Comparison of ENCODE assay signal across 11 cellular contexts in genomic region chr17:40301315-40301714, GRCh38. TPM values are rescaled to one million over a fixed set of nuclear protein-coding genes. Genes with fewer than 3 reads are reported as not detected.
DNase-seq lines count a peak whose midpoint lies in the region; ATAC-seq and TF ChIP-seq lines count a peak whose summit lies in the region.
"Had no signal": no experiment of that assay in that cellular context is flagged by ENCODE, and none has a peak within 500 bp of the region (broad histone marks: within the 10 kb centered on the region; RNA-seq: fewer than 3 reads in every experiment).

No MANE protein-coding gene starts in this region.

- in situ Hi-C loops in transverse colon (cut with MboI; ENCODE audit: low pct_ligation_motif_present in 1 of 4, low pct_unique_long_range_greater_than_20kb in 1 of 4, low sequenced_read_pairs in 3 of 4) = loop anchor here (5.0 kb wide), 2 partner anchors 51 to 56 kb away; no protein-coding TSS in a partner anchor

- H3K9me3 ChIP-seq in left ventricle myocardium inferior (replicated peaks) (no peaks in the 10 kb centered on the region), transverse colon (no peaks in the 10 kb centered on the region), Caco-2 (no peaks in the 10 kb centered on the region)
- H3K9me3 ChIP-seq: BLaER1 had no signal

- TF ChIP-seq CTCF in left ventricle myocardium inferior (IDR thresholded peaks at IDR 0.05; ENCODE audit: borderline replicate concordance) (peak; percentile 51), transverse colon (IDR thresholded peaks at IDR 0.05) (peak in 4 of 5 experiments; percentile 31 to 51 (median 36)), Caco-2 (IDR thresholded peaks at IDR 0.05; ENCODE audit: insufficient read depth in 1 of 2, low read depth in 1 of 2, low read length in 1 of 2, severe bottlenecking in 1 of 2, unreplicated experiment in 1 of 2) (peak in 1 of 2 experiments; percentile 39)

- DNase-seq in activated naive CD4-positive, alpha-beta T cell treated with anti-CD3 and anti-CD28 coated beads, Interleukin-2, amount 10 ng/mL, durations not matched to agents 7 days and 5 days = peak; percentile 53
- DNase-seq in activated naive CD4-positive, alpha-beta T cell treated with Interleukin-2 at 50 U/mL for 16 hours = no peak
- DNase-seq in RPMI7951 (ENCODE audit: low read depth) = peak; percentile 22
- DNase-seq in left ventricle myocardium inferior = no peak
- peak; percentile 43 for DNase-seq in transverse colon
- DNase-seq in stimulated activated CD4-positive, alpha-beta T cell treated with anti-CD3 and anti-CD28 coated beads, Interleukin-15, amount 100 ng/mL, for 24 hours = no peak
- no peak for DNase-seq in Caco-2
- DNase-seq: activated CD4-positive, alpha-beta T cell treated with anti-CD3 and anti-CD28 coated beads for 36 hours had no signal

- no peak overlapping the region for H3K27ac Mint-ChIP-seq in activated naive CD4-positive, alpha-beta T cell treated with anti-CD3 and anti-CD28 coated beads, Interleukin-2, amount 10 ng/mL, durations not matched to agents 7 days and 5 days
- H3K27ac Mint-ChIP-seq in Caco-2 (ENCODE audit: unreplicated experiment) = no peak overlapping the region
- H3K27ac Mint-ChIP-seq: activated CD4-positive, alpha-beta T cell treated with anti-CD3 and anti-CD28 coated beads for 36 hours; activated naive CD4-positive, alpha-beta T cell treated with anti-CD3 and anti-CD28 coated beads, Interleukin-2, amount 50 U/mL, for 24 hours had no signal

- H3K4me1 ChIP-seq in left ventricle myocardium inferior (peaks cover 56% of the 10 kb centered on the region), transverse colon (peaks cover 7 to 26% (median 16%) of the 10 kb centered on the region in 4 donors), Caco-2 (peaks cover 5% of the 10 kb centered on the region)

- H3K4me3 ChIP-seq in left ventricle myocardium inferior (no peak overlapping the region), transverse colon (no peak overlapping the region), Caco-2 (ENCODE audit: low read depth, low read length) (no peak overlapping the region)
- H3K4me3 ChIP-seq: BLaER1 had no signal

- H3K4me1 Mint-ChIP-seq in activated naive CD4-positive, alpha-beta T cell treated with anti-CD3 and anti-CD28 coated beads, Interleukin-2, amount 10 ng/mL, durations not matched to agents 7 days and 5 days = peaks cover 21% of the 10 kb centered on the region
- H3K4me1 Mint-ChIP-seq in Caco-2 (ENCODE audit: low read depth, unreplicated experiment) = peaks cover 16% of the 10 kb centered on the region

- H3K9me3 Mint-ChIP-seq in activated naive CD4-positive, alpha-beta T cell treated with anti-CD3 and anti-CD28 coated beads, Interleukin-2, amount 10 ng/mL, durations not matched to agents 7 days and 5 days = no peaks in the 10 kb centered on the region
- no peaks in the 10 kb centered on the region for H3K9me3 Mint-ChIP-seq in Caco-2 (ENCODE audit: unreplicated experiment)
- H3K9me3 Mint-ChIP-seq: activated naive CD4-positive, alpha-beta T cell treated with anti-CD3 and anti-CD28 coated beads, Interleukin-2, amount 50 U/mL, for 24 hours had no signal

- H3K27me3 Mint-ChIP-seq in activated naive CD4-positive, alpha-beta T cell treated with anti-CD3 and anti-CD28 coated beads, Interleukin-2, amount 10 ng/mL, durations not matched to agents 7 days and 5 days = no peaks in the 10 kb centered on the region
- H3K27me3 Mint-ChIP-seq in Caco-2 (ENCODE audit: insufficient read depth, unreplicated experiment) = no peaks in the 10 kb centered on the region
- H3K27me3 Mint-ChIP-seq: activated CD4-positive, alpha-beta T cell treated with anti-CD3 and anti-CD28 coated beads for 36 hours; activated naive CD4-positive, alpha-beta T cell treated with anti-CD3 and anti-CD28 coated beads, Interleukin-2, amount 50 U/mL, for 24 hours had no signal

- ATAC-seq in HG03196 (IDR thresholded peaks at IDR 0.05; ENCODE audit: unreplicated experiment) = no peak
- ATAC-seq: activated CD4-positive, alpha-beta T cell treated with anti-CD3 and anti-CD28 coated beads for 36 hours had no signal

- H3K27ac ChIP-seq in left ventricle myocardium inferior (replicated peaks) (no peak overlapping the region), transverse colon (no peak overlapping the region)
- H3K27ac ChIP-seq: BLaER1 had no signal

- H3K36me3 Mint-ChIP-seq in activated naive CD4-positive, alpha-beta T cell treated with anti-CD3 and anti-CD28 coated beads, Interleukin-2, amount 10 ng/mL, durations not matched to agents 7 days and 5 days = peaks cover 51% of the 10 kb centered on the region
- peaks cover 86% of the 10 kb centered on the region for H3K36me3 Mint-ChIP-seq in Caco-2 (ENCODE audit: insufficient read depth, unreplicated experiment)

- POLR2A ChIA-PET in Caco-2 (lab: Charles Lee) = interaction anchor here (0.7 kb wide), 1 partner anchor 81 kb away, joined by 8 read pairs; no protein-coding TSS in a partner anchor

- no peak for TF ChIP-seq POLR2A in transverse colon (IDR thresholded peaks at IDR 0.05)

- CTCF ChIA-PET in activated naive CD4-positive, alpha-beta T cell treated with anti-CD3 and anti-CD28 coated beads, Interleukin-2, amount 10 ng/mL, durations not matched to agents 7 days and 5 days (lab: Charles Lee) = interaction anchor here (2.5 to 17.3 kb wide), 4 partner anchors 8 to 56 kb away, joined by 12 to 370 read pairs (median 28); partner anchors contain the start of gene GJD3
- CTCF ChIA-PET in Caco-2 (lab: Charles Lee) = interaction anchor here (2.3 kb wide), 1 partner anchor 54 kb away, joined by 21 read pairs; no protein-coding TSS in a partner anchor

- intact Hi-C loops in left ventricle myocardium inferior (cut with micrococcal nuclease) = loop anchor here (5.0 kb wide), 1 partner anchor 51 kb away; no protein-coding TSS in a partner anchor
- intact Hi-C loops in transverse colon (cut with DNase I; ENCODE audit: low total_unique reads) = no loop called here
- intact Hi-C loops in Caco-2 (cut with micrococcal nuclease; ENCODE audit: unreplicated experiment) = no loop called here

- H3K27me3 ChIP-seq in left ventricle myocardium inferior (ENCODE audit: low read depth) (no peaks in the 10 kb centered on the region), transverse colon (no peaks in the 10 kb centered on the region), Caco-2 (replicated peaks; ENCODE audit: control insufficient read depth, insufficient read depth, low read length) (no peaks in the 10 kb centered on the region)
- H3K27me3 ChIP-seq: BLaER1 had no signal

- H3K4me3 Mint-ChIP-seq in activated naive CD4-positive, alpha-beta T cell treated with anti-CD3 and anti-CD28 coated beads, Interleukin-2, amount 10 ng/mL, durations not matched to agents 7 days and 5 days = no peak overlapping the region
- H3K4me3 Mint-ChIP-seq in Caco-2 (ENCODE audit: unreplicated experiment) = no peak overlapping the region
- H3K4me3 Mint-ChIP-seq: activated CD4-positive, alpha-beta T cell treated with anti-CD3 and anti-CD28 coated beads for 36 hours; activated naive CD4-positive, alpha-beta T cell treated with anti-CD3 and anti-CD28 coated beads, Interleukin-2, amount 50 U/mL, for 24 hours had no signal

- WGBS in transverse colon (ENCODE audit: low coverage in 1 of 2), 2 donors = 49 to 50% methylated on average over 4 of the region's 4 CpGs

- no TSS peak for BruUV-seq in Caco-2 (replicated peaks; lab: Mats Ljungman, UMichigan)

- H3K36me3 ChIP-seq in left ventricle myocardium inferior (no peaks in the 10 kb centered on the region), transverse colon (no peaks in the 10 kb centered on the region), Caco-2 (ENCODE audit: control insufficient read depth, insufficient read depth, low read length) (peaks cover 5% of the 10 kb centered on the region)

- TF ChIP-seq EP300 in transverse colon (IDR thresholded peaks at IDR 0.05; ENCODE audit: low read depth) = no peak

RNA-seq across cellular contexts. Expression of gene RARA, which starts 7.7 kb away (rescaled TPM):
- total RNA-seq in RPMI7951 (2014; rRNA removed; shearing (Covaris generic)) = 10.2 and 13.3 TPM in 2 replicates
- total RNA-seq in left ventricle myocardium inferior = 17.1 TPM
- total RNA-seq in transverse colon = 100 to 1,000 TPM in 1 of 4 donors, 10 to 100 TPM in 3; 23.5 to 110 (median 49.1) TPM
- total RNA-seq in Caco-2 (2022) = 26.6 and 27.6 TPM in 2 replicates

RNA-seq across cellular contexts. Expression of gene CDC6, which starts 13.6 kb away (rescaled TPM):
- total RNA-seq in RPMI7951 (2014; rRNA removed; shearing (Covaris generic)) = 38.9 and 41.2 TPM in 2 replicates
- total RNA-seq in left ventricle myocardium inferior = 0.55 TPM
- total RNA-seq in transverse colon = 1 to 10 TPM in 3 of 4 donors, not detected in 1; 1.6 to 3.2 (median 2.4) TPM
- 86.1 and 96.4 TPM in 2 replicates for total RNA-seq in Caco-2 (2022)

Comparison
In these comparisons a context has a peak if more than half of its experiments do, and no peak if none do; other contexts are left out.
1. DNase-seq: peak in activated naive CD4-positive, alpha-beta T cell treated with anti-CD3 and anti-CD28 coated beads, Interleukin-2, amount 10 ng/mL, durations not matched to agents 7 days and 5 days (single experiment), RPMI7951 (single experiment) and transverse colon (single experiment); none in activated naive CD4-positive, alpha-beta T cell treated with Interleukin-2 at 50 U/mL for 16 hours (single experiment), left ventricle myocardium inferior (single experiment), stimulated activated CD4-positive, alpha-beta T cell treated with anti-CD3 and anti-CD28 coated beads, Interleukin-15, amount 100 ng/mL, for 24 hours (single experiment) and Caco-2 (0 of 2).